17 cellular contexts compared by ENCODE assay signal in the genomic region with DNA sequence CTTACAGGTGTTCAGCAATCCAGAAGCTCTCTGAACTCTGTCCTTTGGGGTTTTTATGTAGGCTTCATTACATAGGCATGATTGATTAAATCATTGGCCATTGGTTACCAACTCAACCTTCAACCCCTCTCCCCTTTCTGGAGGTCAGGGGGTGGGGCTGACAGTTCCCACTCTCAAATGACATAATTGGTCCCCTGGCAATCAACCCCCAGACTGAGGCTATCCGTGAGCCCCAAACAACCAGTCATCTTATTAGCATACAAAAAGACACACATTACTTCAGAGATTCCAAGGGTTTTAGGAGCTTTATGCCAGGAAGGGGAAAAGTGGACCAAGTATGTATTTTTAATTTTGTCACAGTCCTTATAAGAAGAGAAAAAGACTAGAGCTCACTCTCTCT.
A peak's percentile ranks its signal among the peaks of the same experiment; 100 is the strongest.
DNase-seq lines count a peak whose midpoint lies in the region; ATAC-seq and TF ChIP-seq lines count a peak whose summit lies in the region.
"Had no signal": no experiment of that assay in that cellular context is flagged by ENCODE, and none has a peak within 500 bp of the region (broad histone marks: within the 10 kb centered on the region; RNA-seq: fewer than 3 reads in every experiment).

No MANE protein-coding gene starts in this region.

- H3K4me3 ChIP-seq in HUES48 (ENCODE audit: low read depth, low read length) (no peak overlapping the region), iPS-18a (ENCODE audit: low read length) (peak overlapping the region; percentile 19), neuronal stem cell (ENCODE audit: low read length in 2 of 2) (no peak overlapping the region)
- H3K4me3 ChIP-seq: GM23248 had no signal

- H3K4ac ChIP-seq in neuronal stem cell (ENCODE audit: low read length) = no peak overlapping the region

- H3K9ac ChIP-seq in HUES48 (ENCODE audit: low read depth, low read length) (no peak overlapping the region), iPS-18a (ENCODE audit: low read length) (peak overlapping the region; percentile 9), neuronal stem cell (ENCODE audit: low read depth, low read length, poor library complexity) (no peak overlapping the region)
- H3K9ac ChIP-seq: GM23248 had no signal

- no peaks in the 10 kb centered on the region; the same call in 1 of the 2 replicates for H3K27me3 Mint-ChIP-seq in WTC11 (ENCODE audit: low read depth)
- peaks cover 12% of the 10 kb centered on the region for H3K27me3 Mint-ChIP-seq in nephron progenitor cell (ENCODE audit: low read depth, poor library complexity)

- H3K36me3 ChIP-seq in HUES48 (ENCODE audit: control insufficient read depth, insufficient read depth, low read length) = no peaks in the 10 kb centered on the region
- no peaks in the 10 kb centered on the region for H3K36me3 ChIP-seq in iPS-18a (ENCODE audit: control insufficient read depth, low read depth, low read length)
- H3K36me3 ChIP-seq in neuronal stem cell (replicated peaks in 1 of 2; ENCODE audit: control insufficient read depth in 2 of 2, insufficient read depth in 2 of 2, low read length in 2 of 2) = no peaks in the 10 kb centered on the region

- no peak overlapping the region for H2BK15ac ChIP-seq in neuronal stem cell (ENCODE audit: low read length)

- H3K27ac ChIP-seq in HUES48 (ENCODE audit: low read depth, low read length) (peak overlapping the region; percentile 76), iPS-18a (ENCODE audit: low read length) (no peak overlapping the region), neuronal stem cell (replicated peaks; ENCODE audit: low read length) (no peak overlapping the region)

- CTCF ChIA-PET in WTC11 (lab: Charles Lee) = interaction anchor here (0.8 to 1.9 kb wide), 5 partner anchors 19 to 61 kb away, joined by 3 to 15 read pairs (median 3); no protein-coding TSS in a partner anchor

- H2AFZ ChIP-seq in neuronal stem cell (ENCODE audit: low read length) = peak overlapping the region; percentile 64
- H2AFZ ChIP-seq: GM23248 had no signal

- H3K27me3 ChIP-seq in HUES48 (ENCODE audit: control insufficient read depth, insufficient read depth, low read length) (no peaks in the 10 kb centered on the region), iPS-18a (ENCODE audit: control insufficient read depth, insufficient read depth, low read length) (no peaks in the 10 kb centered on the region), neuronal stem cell (ENCODE audit: control insufficient read depth in 3 of 3, insufficient read depth in 3 of 3, low read depth in 1 of 3, low read length in 3 of 3) (peaks cover 0 to 3% (median 0%) of the 10 kb centered on the region in 3 experiments)

- no peak for DNase-seq in WTC11 (ENCODE audit: low spot score)
- no peak for DNase-seq in neuronal stem cell (ENCODE audit: low spot score)
- no peak for DNase-seq in activated CD4-positive, CD25-positive, alpha-beta regulatory T cell treated with anti-CD3 and anti-CD28 coated beads, Interleukin-2, amount 50 U/mL, for 72 hours
- DNase-seq in nephron progenitor cell = no peak
- no peak for DNase-seq in stimulated activated CD4-positive, alpha-beta T cell treated with anti-CD3 and anti-CD28 coated beads, Interleukin-4, amount 100 ng/mL, for 4 hours
- DNase-seq: C1 segment of cervical spinal cord; Calu3; CD4-positive, alpha-beta memory T cell; COR-L47; DMS53; DMS79 treated with DMSO at 0.1 percent for 48 hours; GF-D8; GM23248; HCEC 1CT had no signal

- H2BK120ac ChIP-seq in neuronal stem cell (ENCODE audit: low read depth, low read length) = no peak overlapping the region

- no peak overlapping the region for H3K18ac ChIP-seq in neuronal stem cell (ENCODE audit: low read length)

- H3K79me1 ChIP-seq in neuronal stem cell (ENCODE audit: low read depth, low read length) = no peaks in the 10 kb centered on the region

- H2BK5ac ChIP-seq in neuronal stem cell (ENCODE audit: low read length) = no peak overlapping the region

- no peaks in the 10 kb centered on the region for H3K9me3 ChIP-seq in HUES48 (ENCODE audit: control insufficient read depth, insufficient read depth, low read length)
- H3K9me3 ChIP-seq in iPS-18a (ENCODE audit: control insufficient read depth, low read depth, low read length) = no peaks in the 10 kb centered on the region
- no peaks in the 10 kb centered on the region for H3K9me3 ChIP-seq in neuronal stem cell (replicated peaks in 1 of 2; ENCODE audit: control insufficient read depth in 2 of 2, insufficient read depth in 1 of 2, low read depth in 1 of 2, low read length in 2 of 2)

- H3K4me1 ChIP-seq in HUES48 (ENCODE audit: control insufficient read depth, insufficient read depth, low read length) (peaks cover 47% of the 10 kb centered on the region), iPS-18a (ENCODE audit: control insufficient read depth, low read depth, low read length) (peaks cover 26% of the 10 kb centered on the region), neuronal stem cell (ENCODE audit: control insufficient read depth in 2 of 2, insufficient read depth in 1 of 2, low read depth in 1 of 2, low read length in 2 of 2) (peaks cover 0 to 12% of the 10 kb centered on the region in 2 donors)

- H2AK5ac ChIP-seq in neuronal stem cell (ENCODE audit: low read depth, low read length) = no peak overlapping the region

- POLR2A ChIA-PET in WTC11 (lab: Charles Lee) = no interaction called here

- ATAC-seq in WTC11 (peak; percentile 65), HG02885 (IDR thresholded peaks at IDR 0.05; ENCODE audit: poor library complexity, unreplicated experiment) (no peak)

- H3K23ac ChIP-seq in neuronal stem cell (ENCODE audit: low read depth, low read length, poor library complexity) = no peak overlapping the region

- no peak overlapping the region for H3K14ac ChIP-seq in neuronal stem cell (ENCODE audit: low read length)

- H3K27ac Mint-ChIP-seq in WTC11 (peak overlapping the region; percentile 72), nephron progenitor cell (no peak overlapping the region)
- H3K27ac Mint-ChIP-seq: CD4-positive, alpha-beta memory T cell had no signal

- H3K4me1 Mint-ChIP-seq in WTC11 (peaks cover 39% of the 10 kb centered on the region), nephron progenitor cell (peaks cover 17% of the 10 kb centered on the region)
- H3K4me1 Mint-ChIP-seq: CD4-positive, alpha-beta memory T cell had no signal

- H4K8ac ChIP-seq in neuronal stem cell (ENCODE audit: low read depth, low read length) = no peak overlapping the region

- peaks cover 24% of the 10 kb centered on the region for H3K9me3 Mint-ChIP-seq in WTC11
- peaks cover 19% of the 10 kb centered on the region for H3K9me3 Mint-ChIP-seq in nephron progenitor cell

- H4K91ac ChIP-seq in neuronal stem cell (ENCODE audit: low read depth, low read length, poor library complexity) = no peak overlapping the region

- H3K4me3 Mint-ChIP-seq in WTC11 (no peak overlapping the region), nephron progenitor cell (no peak overlapping the region)
- H3K4me3 Mint-ChIP-seq: CD4-positive, alpha-beta memory T cell had no signal

- no peak overlapping the region for H2BK12ac ChIP-seq in neuronal stem cell (ENCODE audit: low read length)

- no peak overlapping the region for H3K4me2 ChIP-seq in neuronal stem cell (ENCODE audit: insufficient read depth, low read length, poor library complexity, severe bottlenecking)

- WGBS in neuronal stem cell (ENCODE audit: extremely low coverage in 2 of 2, insufficient read length in 2 of 2, insufficient replicate concordance in 1 of 2), 2 donors = no CpG with 5 or more reads among the region's 1 CpG

- H3K36me3 Mint-ChIP-seq in WTC11 (no peaks in the 10 kb centered on the region), nephron progenitor cell (ENCODE audit: low read depth) (no peaks in the 10 kb centered on the region)
- H3K36me3 Mint-ChIP-seq: CD4-positive, alpha-beta memory T cell had no signal

- TF ChIP-seq CTCF in WTC11 (IDR thresholded peaks at IDR 0.05) (no peak), nephron progenitor cell (IDR thresholded peaks at IDR 0.05) (no peak)

TF ChIP-seq in WTC11, 78 proteins besides CTCF, POLR2A, EP300 and RAD21 (continues in another document):
- TF ChIP-seq, protein P1, sequence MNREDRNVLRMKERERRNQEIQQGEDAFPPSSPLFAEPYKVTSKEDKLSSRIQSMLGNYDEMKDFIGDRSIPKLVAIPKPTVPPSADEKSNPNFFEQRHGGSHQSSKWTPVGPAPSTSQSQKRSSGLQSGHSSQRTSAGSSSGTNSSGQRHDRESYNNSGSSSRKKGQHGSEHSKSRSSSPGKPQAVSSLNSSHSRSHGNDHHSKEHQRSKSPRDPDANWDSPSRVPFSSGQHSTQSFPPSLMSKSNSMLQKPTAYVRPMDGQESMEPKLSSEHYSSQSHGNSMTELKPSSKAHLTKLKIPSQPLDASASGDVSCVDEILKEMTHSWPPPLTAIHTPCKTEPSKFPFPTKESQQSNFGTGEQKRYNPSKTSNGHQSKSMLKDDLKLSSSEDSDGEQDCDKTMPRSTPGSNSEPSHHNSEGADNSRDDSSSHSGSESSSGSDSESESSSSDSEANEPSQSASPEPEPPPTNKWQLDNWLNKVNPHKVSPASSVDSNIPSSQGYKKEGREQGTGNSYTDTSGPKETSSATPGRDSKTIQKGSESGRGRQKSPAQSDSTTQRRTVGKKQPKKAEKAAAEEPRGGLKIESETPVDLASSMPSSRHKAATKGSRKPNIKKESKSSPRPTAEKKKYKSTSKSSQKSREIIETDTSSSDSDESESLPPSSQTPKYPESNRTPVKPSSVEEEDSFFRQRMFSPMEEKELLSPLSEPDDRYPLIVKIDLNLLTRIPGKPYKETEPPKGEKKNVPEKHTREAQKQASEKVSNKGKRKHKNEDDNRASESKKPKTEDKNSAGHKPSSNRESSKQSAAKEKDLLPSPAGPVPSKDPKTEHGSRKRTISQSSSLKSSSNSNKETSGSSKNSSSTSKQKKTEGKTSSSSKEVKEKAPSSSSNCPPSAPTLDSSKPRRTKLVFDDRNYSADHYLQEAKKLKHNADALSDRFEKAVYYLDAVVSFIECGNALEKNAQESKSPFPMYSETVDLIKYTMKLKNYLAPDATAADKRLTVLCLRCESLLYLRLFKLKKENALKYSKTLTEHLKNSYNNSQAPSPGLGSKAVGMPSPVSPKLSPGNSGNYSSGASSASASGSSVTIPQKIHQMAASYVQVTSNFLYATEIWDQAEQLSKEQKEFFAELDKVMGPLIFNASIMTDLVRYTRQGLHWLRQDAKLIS (CRISPR knock-in tag; IDR thresholded peaks at IDR 0.05; ENCODE audit: borderline replicate concordance) = no peak
- TF ChIP-seq CBFB (CRISPR knock-in tag; IDR thresholded peaks at IDR 0.05; ENCODE audit: low read depth) (no peak), TP53 (CRISPR knock-in tag; IDR thresholded peaks at IDR 0.05) (no peak), TEAD1 (CRISPR knock-in tag; IDR thresholded peaks at IDR 0.05) (no peak), RORB (CRISPR knock-in tag; IDR thresholded peaks at IDR 0.05) (no peak), ELF4 (CRISPR knock-in tag; IDR thresholded peaks at IDR 0.05; ENCODE audit: low read depth) (no peak)
- TF ChIP-seq, protein P2, sequence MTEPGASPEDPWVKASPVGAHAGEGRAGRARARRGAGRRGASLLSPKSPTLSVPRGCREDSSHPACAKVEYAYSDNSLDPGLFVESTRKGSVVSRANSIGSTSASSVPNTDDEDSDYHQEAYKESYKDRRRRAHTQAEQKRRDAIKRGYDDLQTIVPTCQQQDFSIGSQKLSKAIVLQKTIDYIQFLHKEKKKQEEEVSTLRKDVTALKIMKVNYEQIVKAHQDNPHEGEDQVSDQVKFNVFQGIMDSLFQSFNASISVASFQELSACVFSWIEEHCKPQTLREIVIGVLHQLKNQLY (CRISPR knock-in tag; IDR thresholded peaks at IDR 0.05) = no peak
